Comparison of ENCODE assay signal across 22 cellular contexts in genomic region chr1:91078859-91079258, GRCh38. TPM values are rescaled to one million over a fixed set of nuclear protein-coding genes. Genes with fewer than 3 reads are reported as not detected.
DNase-seq lines count a peak whose midpoint lies in the region; ATAC-seq, FAIRE-seq and TF ChIP-seq lines count a peak whose summit lies in the region.
"Had no signal": no experiment of that assay in that cellular context is flagged by ENCODE, and none has a peak within 500 bp of the region (broad histone marks: within the 10 kb centered on the region; RNA-seq: fewer than 3 reads in every experiment).

No MANE protein-coding gene starts in this region.

- WGBS in SK-N-SH (ENCODE audit: low lambda C conversion rate): 80% methylated on average over 13 of the region's 13 CpGs
- WGBS in small intestine, 3 donors: 94 to 95% (median 95%) methylated on average over 13 of the region's 13 CpGs
- WGBS in neuronal stem cell (ENCODE audit: extremely low coverage in 2 of 2, insufficient read length in 2 of 2, insufficient replicate concordance in 1 of 2), 2 donors: no CpG with 5 or more reads among the region's 13 CpGs

- H3K4me2 ChIP-seq in SK-N-SH (no peak overlapping the region), neuronal stem cell (ENCODE audit: insufficient read depth, low read length, poor library complexity, severe bottlenecking) (no peak overlapping the region)

- no peaks in the 10 kb centered on the region for H3K27me3 ChIP-seq in SK-N-SH (ENCODE audit: insufficient read depth)
- H3K27me3 ChIP-seq in small intestine (ENCODE audit: control insufficient read depth in 2 of 2, insufficient read depth in 2 of 2, low read length in 2 of 2): no peaks in the 10 kb centered on the region
- H3K27me3 ChIP-seq in neuronal stem cell (ENCODE audit: control insufficient read depth in 3 of 3, insufficient read depth in 3 of 3, low read depth in 1 of 3, low read length in 3 of 3): no peaks in the 10 kb centered on the region

- no peak overlapping the region for H3K18ac ChIP-seq in neuronal stem cell (ENCODE audit: low read length)

- H3K4ac ChIP-seq in neuronal stem cell (ENCODE audit: low read length): no peak overlapping the region

- no peaks in the 10 kb centered on the region for H3K4me1 ChIP-seq in SK-N-SH (ENCODE audit: control insufficient read depth in 1 of 2, insufficient read depth in 2 of 2, low read depth in 1 of 2, low read length in 1 of 2)
- H3K4me1 ChIP-seq in small intestine (ENCODE audit: control insufficient read depth in 2 of 2, insufficient read depth in 1 of 2, low read depth in 1 of 2, low read length in 1 of 2): no peaks in the 10 kb centered on the region
- no peaks in the 10 kb centered on the region for H3K4me1 ChIP-seq in neuronal stem cell (ENCODE audit: control insufficient read depth in 2 of 2, insufficient read depth in 1 of 2, low read depth in 1 of 2, low read length in 2 of 2)

- TF ChIP-seq CTCF in SK-N-SH (IDR thresholded peaks at IDR 0.05): no peak

- no peak for ATAC-seq in SK-N-SH treated with all-trans-retinoic acid at 6 μM for 48 hours
- ATAC-seq in HG02973 (IDR thresholded peaks at IDR 0.05; ENCODE audit: unreplicated experiment): no peak

- no peaks in the 10 kb centered on the region for H3K79me1 ChIP-seq in neuronal stem cell (ENCODE audit: low read depth, low read length)

- POLR2A ChIA-PET in SK-N-SH (lab: Yijun Ruan, JAX): no interaction called here

- TF ChIP-seq RAD21 in SK-N-SH (IDR thresholded peaks at IDR 0.05; ENCODE audit: low read length): no peak

- H3K9me3 ChIP-seq in SK-N-SH (no peaks in the 10 kb centered on the region), small intestine (ENCODE audit: control insufficient read depth, low read depth) (no peaks in the 10 kb centered on the region), neuronal stem cell (replicated peaks in 1 of 2; ENCODE audit: control insufficient read depth in 2 of 2, insufficient read depth in 1 of 2, low read depth in 1 of 2, low read length in 2 of 2) (no peaks in the 10 kb centered on the region)

- no peaks in the 10 kb centered on the region for H4K20me1 ChIP-seq in SK-N-SH (ENCODE audit: insufficient read depth)

- H2BK12ac ChIP-seq in neuronal stem cell (ENCODE audit: low read length): no peak overlapping the region

- DNase-seq in SK-N-SH (no peak), small intestine (no peak), neuronal stem cell (ENCODE audit: low spot score) (no peak)
- DNase-seq in activated T-cell treated with anti-CD3 and anti-CD28 coated beads, Interleukin-2, amount 50 U/mL, for 48 hours: no peak
- DNase-seq: 8988T; C1 segment of cervical spinal cord; Calu3; CD4-positive, alpha-beta memory T cell; COR-L47; DMS79; EL; GF-D8; GM23248; H7; HCEC 1CT had no signal

- H3F3A ChIP-seq in SK-N-SH (replicated peaks; ENCODE audit: insufficient read depth): no peaks in the 10 kb centered on the region

- no peak overlapping the region for H3K14ac ChIP-seq in neuronal stem cell (ENCODE audit: low read length)

- H3K9ac ChIP-seq in SK-N-SH (no peak overlapping the region), neuronal stem cell (ENCODE audit: low read depth, low read length, poor library complexity) (no peak overlapping the region)
- H3K9ac ChIP-seq: GM23248 had no signal

- H4K8ac ChIP-seq in neuronal stem cell (ENCODE audit: low read depth, low read length): no peak overlapping the region

- H3K9me2 ChIP-seq in SK-N-SH: no peaks in the 10 kb centered on the region

- H3K23ac ChIP-seq in neuronal stem cell (ENCODE audit: low read depth, low read length, poor library complexity): no peak overlapping the region

- no peaks in the 10 kb centered on the region for H3K79me2 ChIP-seq in SK-N-SH (ENCODE audit: insufficient read depth)

- H2AK5ac ChIP-seq in neuronal stem cell (ENCODE audit: low read depth, low read length): no peak overlapping the region

- H4K91ac ChIP-seq in neuronal stem cell (ENCODE audit: low read depth, low read length, poor library complexity): no peak overlapping the region

- TF ChIP-seq EP300 in SK-N-SH (IDR thresholded peaks at IDR 0.05; ENCODE audit: borderline replicate concordance in 1 of 2, low read depth in 1 of 2, low read length in 1 of 2): no peak

- H3K27ac ChIP-seq in SK-N-SH (ENCODE audit: low read depth in 2 of 2, low read length in 1 of 2) (no peak overlapping the region), small intestine (ENCODE audit: low read depth in 1 of 2, low read length in 1 of 2) (no peak overlapping the region), neuronal stem cell (replicated peaks; ENCODE audit: low read length) (no peak overlapping the region)
- H3K27ac ChIP-seq: GM23248 had no signal

- H2BK5ac ChIP-seq in neuronal stem cell (ENCODE audit: low read length): no peak overlapping the region

- H3K36me3 ChIP-seq in SK-N-SH (replicated peaks in 1 of 2; ENCODE audit: control insufficient read depth in 1 of 2, insufficient read depth in 2 of 2, low read length in 1 of 2): no peaks in the 10 kb centered on the region
- no peaks in the 10 kb centered on the region for H3K36me3 ChIP-seq in small intestine (ENCODE audit: control insufficient read depth in 2 of 2, insufficient read depth in 2 of 2, low read length in 2 of 2)
- no peaks in the 10 kb centered on the region for H3K36me3 ChIP-seq in neuronal stem cell (replicated peaks in 1 of 2; ENCODE audit: control insufficient read depth in 2 of 2, insufficient read depth in 2 of 2, low read length in 2 of 2)

- CTCF ChIA-PET in SK-N-SH (lab: Yijun Ruan, JAX): no interaction called here

- H2BK120ac ChIP-seq in neuronal stem cell (ENCODE audit: low read depth, low read length): no peak overlapping the region

- H3K4me3 ChIP-seq in SK-N-SH (ENCODE audit: low read depth in 2 of 2, low read length in 1 of 2) (no peak overlapping the region), small intestine (ENCODE audit: low read depth in 1 of 2, low read length in 2 of 2) (no peak overlapping the region), neuronal stem cell (ENCODE audit: low read length in 2 of 2) (no peak overlapping the region)
- H3K4me3 ChIP-seq: GM23248 had no signal

- H2AFZ ChIP-seq in SK-N-SH (ENCODE audit: low read depth) (no peak overlapping the region), neuronal stem cell (ENCODE audit: low read length) (no peak overlapping the region)
- H2AFZ ChIP-seq: GM23248 had no signal

- H2BK15ac ChIP-seq in neuronal stem cell (ENCODE audit: low read length): no peak overlapping the region

- peak; percentile 32 for FAIRE-seq in TTC549 (lab: Jason Lieb, UNC)
- FAIRE-seq in endometrium (lab: Jason Lieb, UNC): peak; percentile 77
- FAIRE-seq in small intestine (lab: Jason Lieb, UNC): peak; percentile 94
- FAIRE-seq: GM12891, GM18507, H1 had no signal

TF ChIP-seq in SK-N-SH treated with all-trans-retinoic acid at 6 μM for 48 hours, 23 proteins besides CTCF, POLR2A, EP300 and RAD21 (continues in another document):
- TF ChIP-seq ZFP3 (CRISPR knock-in tag; IDR thresholded peaks at IDR 0.05): no peak
- TF ChIP-seq ZNF70 (CRISPR knock-in tag; IDR thresholded peaks at IDR 0.05): no peak
- no peak for TF ChIP-seq ARNTL (CRISPR knock-in tag; IDR thresholded peaks at IDR 0.05; ENCODE audit: borderline replicate concordance, low read depth)
- TF ChIP-seq PPARA (CRISPR knock-in tag; IDR thresholded peaks at IDR 0.05; ENCODE audit: borderline replicate concordance): no peak
- TF ChIP-seq OSR1 (CRISPR knock-in tag; IDR thresholded peaks at IDR 0.05): no peak
- no peak for TF ChIP-seq PATZ1 (CRISPR knock-in tag; IDR thresholded peaks at IDR 0.05; ENCODE audit: borderline replicate concordance)

TF ChIP-seq in SK-N-SH, 30 proteins besides CTCF, POLR2A, EP300 and RAD21:
- TF ChIP-seq JUND (IDR thresholded peaks at IDR 0.05) (no peak), SMC3 (IDR thresholded peaks at IDR 0.05; ENCODE audit: low read depth, low read length) (no peak), ELF1 (IDR thresholded peaks at IDR 0.05) (no peak), CHD2 (IDR thresholded peaks at IDR 0.05; ENCODE audit: low read length, partially characterized antibody) (no peak), MAX (IDR thresholded peaks at IDR 0.05; ENCODE audit: low read depth) (no peak), ZBTB33 (IDR thresholded peaks at IDR 0.05; ENCODE audit: borderline replicate concordance, low read depth) (no peak), USF1 (IDR thresholded peaks at IDR 0.05; ENCODE audit: borderline replicate concordance, low read depth) (no peak), MEF2A (IDR thresholded peaks at IDR 0.05; ENCODE audit: borderline replicate concordance, low read depth) (no peak)

RNA-seq across cellular contexts. Expression of gene ZNF644, which starts 57.0 kb away (rescaled TPM):
- polyA plus RNA-seq in SK-N-SH (2012; rRNA removed) (5.6 and 6.8 TPM in 2 replicates), small intestine (10 to 100 TPM; 14.1 to 19.5 (median 14.6) TPM)
- polyA plus RNA-seq in SK-N-SH (2012; cell fraction: cytosol; rRNA removed): 8.3 and 11.3 TPM in 2 replicates
- polyA plus RNA-seq in SK-N-SH (2012; cell fraction: nucleus; rRNA removed): 4.1 and 11.0 TPM in 2 replicates
- polyA plus RNA-seq in neuronal stem cell (2013, experiment 1 of 2): 49.9 TPM
- 51.7 TPM for polyA plus RNA-seq in neuronal stem cell (2013, experiment 2 of 2)
